Comparison of ENCODE assay signal across 1 cellular context in the genomic region with DNA sequence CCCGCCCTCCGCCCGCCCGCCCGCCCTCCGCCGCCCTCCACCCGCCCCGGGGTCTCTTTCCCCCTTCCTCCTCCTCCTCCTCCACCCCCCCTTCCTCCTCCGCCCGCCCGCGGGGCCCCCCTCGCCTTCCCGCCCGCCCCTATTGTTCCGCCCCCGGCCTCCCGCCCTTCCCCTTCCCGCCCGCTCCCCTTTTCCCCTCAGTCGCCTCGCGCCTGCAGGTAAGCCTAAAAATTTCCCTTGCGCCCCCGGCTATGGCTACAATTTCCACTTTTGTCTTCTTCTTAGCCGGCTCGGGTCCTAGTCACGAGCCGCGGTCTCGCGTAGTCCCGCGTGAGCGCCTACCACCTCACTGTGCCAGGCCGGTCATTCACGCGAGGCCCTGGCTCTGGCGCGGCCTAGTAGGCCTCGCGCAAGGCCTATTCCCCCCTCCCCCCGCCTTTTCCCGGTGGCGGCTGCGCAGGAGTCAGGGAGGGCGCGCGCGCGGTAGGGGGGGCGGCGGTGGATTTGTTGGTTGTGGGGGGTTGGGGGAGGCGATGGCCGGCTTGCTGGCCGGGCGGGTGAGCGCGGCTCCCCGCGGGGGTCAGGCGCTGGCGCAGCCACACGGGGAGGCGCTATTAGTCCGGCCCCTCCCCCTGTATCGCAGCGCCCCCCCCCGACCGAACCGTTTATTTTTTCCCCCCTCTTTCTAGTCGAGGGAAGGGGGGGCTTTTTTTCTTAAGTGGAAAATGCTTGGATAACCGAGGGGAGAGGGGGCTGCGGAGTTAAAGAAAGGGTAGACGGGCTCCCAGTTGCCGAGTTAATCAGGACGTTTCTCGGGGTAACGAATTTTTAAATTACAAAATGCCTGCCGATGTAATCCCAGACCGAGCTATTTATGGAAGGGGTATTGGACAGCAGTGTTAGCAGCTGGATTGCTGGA.
TF ChIP-seq lines count a peak whose summit lies in the region.

No MANE protein-coding gene starts in this region.

TF ChIP-seq in Ishikawa, 13 proteins besides CTCF, POLR2A, EP300 and RAD21 (continued from another document):
- TF ChIP-seq, protein P1, sequence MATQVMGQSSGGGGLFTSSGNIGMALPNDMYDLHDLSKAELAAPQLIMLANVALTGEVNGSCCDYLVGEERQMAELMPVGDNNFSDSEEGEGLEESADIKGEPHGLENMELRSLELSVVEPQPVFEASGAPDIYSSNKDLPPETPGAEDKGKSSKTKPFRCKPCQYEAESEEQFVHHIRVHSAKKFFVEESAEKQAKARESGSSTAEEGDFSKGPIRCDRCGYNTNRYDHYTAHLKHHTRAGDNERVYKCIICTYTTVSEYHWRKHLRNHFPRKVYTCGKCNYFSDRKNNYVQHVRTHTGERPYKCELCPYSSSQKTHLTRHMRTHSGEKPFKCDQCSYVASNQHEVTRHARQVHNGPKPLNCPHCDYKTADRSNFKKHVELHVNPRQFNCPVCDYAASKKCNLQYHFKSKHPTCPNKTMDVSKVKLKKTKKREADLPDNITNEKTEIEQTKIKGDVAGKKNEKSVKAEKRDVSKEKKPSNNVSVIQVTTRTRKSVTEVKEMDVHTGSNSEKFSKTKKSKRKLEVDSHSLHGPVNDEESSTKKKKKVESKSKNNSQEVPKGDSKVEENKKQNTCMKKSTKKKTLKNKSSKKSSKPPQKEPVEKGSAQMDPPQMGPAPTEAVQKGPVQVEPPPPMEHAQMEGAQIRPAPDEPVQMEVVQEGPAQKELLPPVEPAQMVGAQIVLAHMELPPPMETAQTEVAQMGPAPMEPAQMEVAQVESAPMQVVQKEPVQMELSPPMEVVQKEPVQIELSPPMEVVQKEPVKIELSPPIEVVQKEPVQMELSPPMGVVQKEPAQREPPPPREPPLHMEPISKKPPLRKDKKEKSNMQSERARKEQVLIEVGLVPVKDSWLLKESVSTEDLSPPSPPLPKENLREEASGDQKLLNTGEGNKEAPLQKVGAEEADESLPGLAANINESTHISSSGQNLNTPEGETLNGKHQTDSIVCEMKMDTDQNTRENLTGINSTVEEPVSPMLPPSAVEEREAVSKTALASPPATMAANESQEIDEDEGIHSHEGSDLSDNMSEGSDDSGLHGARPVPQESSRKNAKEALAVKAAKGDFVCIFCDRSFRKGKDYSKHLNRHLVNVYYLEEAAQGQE (IDR thresholded peaks at IDR 0.05; ENCODE audit: low read depth): no peak
- no peak; the same call in 1 of the 2 replicates for TF ChIP-seq FOXM1 (IDR thresholded peaks at IDR 0.05; ENCODE audit: borderline replicate concordance, low read depth)
- TF ChIP-seq CEBPB (IDR thresholded peaks at IDR 0.05): no peak; the same call in 1 of the 2 replicates
